ENCODE assay signal across 8 cellular contexts in genomic region chr2:108533832-108534576, GRCh38. TPM values are rescaled to one million over a fixed set of nuclear protein-coding genes. Genes with fewer than 3 reads are reported as not detected.
DNase-seq lines count a peak whose midpoint lies in the region; ATAC-seq, FAIRE-seq and TF ChIP-seq lines count a peak whose summit lies in the region.

Gene LIMS1, plus strand, starts transcription at chr2:108534470. Its CDS starts 93 bp downstream, at chr2:108534563.

- BruUV-seq in OCI-LY7 (replicated peaks; lab: Mats Ljungman, UMichigan): no TSS peak

- ATAC-seq in GM21381 (IDR thresholded peaks at IDR 0.05; ENCODE audit: unreplicated experiment): peak; percentile 83

- no peaks in the 10 kb centered on the region for H3K27me3 ChIP-seq in mucosa of rectum (ENCODE audit: control insufficient read depth in 2 of 2, insufficient read depth in 2 of 2, low read length in 2 of 2)

- POLR2A ChIA-PET in OCI-LY7 (lab: Charles Lee): interaction anchor here (0.6 to 1.5 kb wide), 7 partner anchors 17 to 180 kb away, joined by 3 to 10 read pairs (median 4); no protein-coding TSS in a partner anchor

- H3K36me3 ChIP-seq in OCI-LY7 (ENCODE audit: insufficient read depth, low read length): no peaks in the 10 kb centered on the region
- no peaks in the 10 kb centered on the region for H3K36me3 ChIP-seq in mucosa of rectum (ENCODE audit: control insufficient read depth in 2 of 2, insufficient read depth in 2 of 2, low read length in 2 of 2)

- H2AFZ ChIP-seq in OCI-LY7 (ENCODE audit: low read length): peak within 1 kb of the TSS; percentile 68; the same call in 1 of the 2 replicates

- peak within 1 kb of the TSS; percentile 76 for H3K4me3 ChIP-seq in OCI-LY7 (ENCODE audit: low read depth, low read length, poor library complexity, severe bottlenecking)
- peak within 1 kb of the TSS; percentile 84 to 95 for H3K4me3 ChIP-seq in mucosa of rectum (ENCODE audit: low read length in 2 of 2)

- H3K27ac ChIP-seq in OCI-LY7 (ENCODE audit: low read depth, low read length, poor library complexity, severe bottlenecking) (peak within 1 kb of the TSS; percentile 48), epithelial cell of prostate (peak within 1 kb of the TSS; percentile 93), mucosa of rectum (ENCODE audit: low read depth in 2 of 2, low read length in 2 of 2) (peak within 1 kb of the TSS; percentile 94)

- intact Hi-C loops in OCI-LY7 (cut with micrococcal nuclease; ENCODE audit: unreplicated experiment): loop anchor here (2.0 to 5.0 kb wide), 2 partner anchors 51 to 87 kb away; partner anchors contain the start of gene GCC2

- H3K9me2 ChIP-seq in OCI-LY7 (ENCODE audit: insufficient read depth, low read length): no peaks in the 10 kb centered on the region

- CTCF ChIA-PET in OCI-LY7 (lab: Charles Lee; ENCODE audit: unreplicated experiment): interaction anchor here (1.0 kb wide), 1 partner anchor 10 kb away, joined by 4 read pairs; no protein-coding TSS in a partner anchor

- peaks cover 15% of the 10 kb centered on the region; the same call in 1 of the 2 replicates for H4K20me1 ChIP-seq in OCI-LY7 (ENCODE audit: insufficient read depth, low read length)

- peaks cover 13% of the 10 kb centered on the region; the same call in 1 of the 2 replicates for H3K79me2 ChIP-seq in OCI-LY7 (ENCODE audit: insufficient read depth, low read depth, low read length)

- H3K4me2 ChIP-seq in OCI-LY7 (ENCODE audit: low read length): peak within 1 kb of the TSS; percentile 93

- H3K4me1 ChIP-seq in OCI-LY7 (ENCODE audit: insufficient read depth, low read length, poor library complexity, severe bottlenecking): peaks cover 15% of the 10 kb centered on the region
- H3K4me1 ChIP-seq in mucosa of rectum (ENCODE audit: control insufficient read depth in 2 of 2, insufficient read depth in 2 of 2, low read length in 2 of 2): peaks cover 8 to 10% of the 10 kb centered on the region in 2 donors

- no peak for TF ChIP-seq CTCF in D721Med (IDR thresholded peaks at IDR 0.05; ENCODE audit: insufficient read depth, missing control alignments)
- TF ChIP-seq CTCF in OCI-LY7 (conservative IDR thresholded peaks at IDR 0.05; ENCODE audit: low read length): no peak

- no peak for FAIRE-seq in D721Med (lab: Jason Lieb, UNC)

- peak; percentile 81 for DNase-seq in D721Med (ENCODE audit: insufficient read length, low spot score)
- DNase-seq in HUDEP-2 (lab: John Stamatoyannopoulos, UW; ENCODE audit: unreplicated experiment in 76 of 76): peak in 75 of 76 experiments; percentile 16 to 92 (median 80)
- peak; percentile 89 for DNase-seq in OCI-LY7 (ENCODE audit: low spot score)
- peak; percentile 78 for DNase-seq in activated T-cell treated with anti-CD3 and anti-CD28 coated beads for 4 hours
- DNase-seq in epithelial cell of prostate (ENCODE audit: low read depth, low spot score): no peak
- DNase-seq in stimulated activated CD8-positive, alpha-beta memory T cell treated with anti-CD3 and anti-CD28 coated beads, Interleukin-4, amount 100 ng/mL, for 4 hours (ENCODE audit: low read depth in 2 of 2, low spot score in 1 of 2): peak; percentile 58 to 78

- H3K9me3 ChIP-seq in OCI-LY7 (ENCODE audit: low read length) (no peaks in the 10 kb centered on the region), mucosa of rectum (ENCODE audit: control insufficient read depth in 2 of 2, low read length in 2 of 2) (no peaks in the 10 kb centered on the region)

- H3K9ac ChIP-seq in mucosa of rectum (ENCODE audit: low read depth in 1 of 2, low read length in 2 of 2): peak within 1 kb of the TSS; percentile 91 to 95

RNA-seq across cellular contexts. Expression of gene LIMS1, which starts in this region (rescaled TPM):
- 33.6 and 53.3 TPM in 2 replicates for total RNA-seq in OCI-LY7 (2014; rRNA removed; shearing (Covaris generic))
- total RNA-seq in OCI-LY7 (2022): 66.6 and 74.7 TPM in 2 replicates
